1 cellular context compared by ENCODE assay signal in genomic region chrX:132957211-132958085, GRCh38.
TF ChIP-seq lines count a peak whose summit lies in the region.

No MANE protein-coding gene starts in this region.

TF ChIP-seq in GM23338, 12 proteins besides CTCF, POLR2A, EP300 and RAD21 (continued from another document):
- TF ChIP-seq ETS1 (IDR thresholded peaks at IDR 0.05) (no peak), ZNF331 (CRISPR knock-in tag; IDR thresholded peaks at IDR 0.05; ENCODE audit: low read depth) (no peak)
